In the genomic region with DNA sequence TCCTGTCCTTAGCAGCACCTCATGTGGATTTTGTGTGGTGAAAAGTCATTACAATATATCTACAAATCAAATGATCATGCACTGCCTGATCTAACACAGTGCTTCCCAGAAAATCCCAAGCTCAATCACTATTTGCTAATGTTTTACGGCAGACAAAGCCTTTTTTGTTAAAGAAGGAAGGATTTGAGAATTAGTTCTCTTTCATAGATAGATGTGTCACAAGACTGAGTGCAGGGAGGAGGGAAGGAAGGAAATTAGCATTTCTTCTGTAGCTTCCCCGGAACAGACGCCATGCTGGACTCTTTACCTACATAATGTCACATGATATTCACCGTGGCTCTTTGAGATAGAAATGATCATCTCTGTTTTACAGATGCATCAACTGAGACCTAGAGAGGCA, we compare ENCODE assay signal across 21 cellular contexts.
"Had no signal": no experiment of that assay in that cellular context is flagged by ENCODE, and none has a peak within 500 bp of the region (broad histone marks: within the 10 kb centered on the region; RNA-seq: fewer than 3 reads in every experiment).

No MANE protein-coding gene starts in this region.

- H3K27ac ChIP-seq: body of pancreas, transverse colon, uterus, VCaP had no signal

- H3K36me3 ChIP-seq: transverse colon, uterus had no signal

- ATAC-seq: activated CD8-positive, alpha-beta T cell treated with anti-CD3 and anti-CD28 coated beads, Interleukin-2, amount 10 ng/mL, durations not matched to agents 7 days and 5 days; body of pancreas; left ventricle myocardium superior; natural killer cell treated with Interleukin-12 subunit alpha and Interleukin-12 subunit beta and Interleukin-15 and Interleukin-18, amount 100 ng/mL, for 72 hours; stimulated activated naive B cell treated with anti-CD40 and anti-IgM and Interleukin-4, amounts not matched to agents 10 μg/mL and 1 μg/mL and 100 μg/mL, for 72 hours had no signal

- H3K9me3 ChIP-seq: body of pancreas, transverse colon, uterus had no signal

- DNase-seq: activated CD4-positive, alpha-beta T cell treated with anti-CD3 and anti-CD28 coated beads for 1 hour; activated CD4-positive, alpha-beta T cell treated with anti-CD3 and anti-CD28 coated beads, Interleukin-2, amount 50 U/mL, for 1 hour; activated CD8-positive, alpha-beta T cell treated with anti-CD3 and anti-CD28 coated beads, Interleukin-2, amount 10 ng/mL, durations not matched to agents 7 days and 5 days; activated gamma-delta T cell treated with Interleukin-2 at 50 U/mL for 16 hours; anterior cingulate cortex; body of pancreas; effector CD4-positive, alpha-beta T cell; erythroblast; foreskin fibroblast; left ventricle myocardium superior; mammary epithelial cell; midbrain; retina; stimulated activated CD4-positive, alpha-beta T cell treated with anti-CD3 and anti-CD28 coated beads, Interleukin-2, amount 100 ng/mL, for 48 hours; stimulated activated CD8-positive, alpha-beta memory T cell treated with anti-CD3 and anti-CD28 coated beads, Interleukin-4, amount 100 ng/mL, for 48 hours; stimulated activated naive B cell treated with anti-CD40 and anti-IgM and Interleukin-4, amounts not matched to agents 10 μg/mL and 1 μg/mL and 100 μg/mL, for 72 hours; transverse colon; uterus had no signal

- H3K4me1 ChIP-seq: transverse colon, uterus had no signal

- FAIRE-seq: endometrium had no signal

- H3K27me3 ChIP-seq: body of pancreas, transverse colon, uterus had no signal

- H3K4me3 ChIP-seq: body of pancreas, transverse colon, uterus had no signal
